Comparison of ENCODE assay signal across 28 cellular contexts in the genomic region with DNA sequence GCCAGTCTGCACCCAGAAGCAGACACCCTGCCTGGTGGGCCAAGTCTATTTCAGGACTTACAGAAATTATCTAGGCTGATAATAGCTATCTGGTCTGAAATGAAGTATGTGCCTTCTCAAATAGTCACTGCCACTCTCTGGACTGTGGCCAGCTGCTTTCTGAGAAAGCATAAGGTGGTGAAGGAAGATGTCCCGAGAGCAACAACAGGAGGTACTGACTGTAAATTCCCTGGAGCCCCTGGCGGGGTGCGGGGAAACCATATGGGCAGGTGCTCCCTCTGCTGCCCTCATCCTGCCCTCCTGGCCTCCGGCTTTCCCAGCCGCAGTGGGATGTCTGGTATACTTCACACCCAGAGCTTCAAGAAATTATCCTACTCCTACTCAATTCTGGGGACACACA.
DNase-seq lines count a peak whose midpoint lies in the region; ATAC-seq and TF ChIP-seq lines count a peak whose summit lies in the region.
"Had no signal": no experiment of that assay in that cellular context is flagged by ENCODE, and none has a peak within 500 bp of the region (broad histone marks: within the 10 kb centered on the region; RNA-seq: fewer than 3 reads in every experiment).

No MANE protein-coding gene starts in this region.

- TF ChIP-seq CTCF in endodermal cell (conservative IDR thresholded peaks at IDR 0.05), result peak; percentile 41
- no peak for TF ChIP-seq CTCF in suprapubic skin (IDR thresholded peaks at IDR 0.05)

- no peak overlapping the region for H3K9ac ChIP-seq in endodermal cell (ENCODE audit: extremely low read depth, low read length, poor library complexity, severe bottlenecking)

- H3K36me3 ChIP-seq in endodermal cell (ENCODE audit: control insufficient read depth, insufficient read depth, low read length), result no peaks in the 10 kb centered on the region
- H3K36me3 ChIP-seq in suprapubic skin, result peaks cover 7% of the 10 kb centered on the region
- H3K36me3 ChIP-seq: left lung, neutrophil, right lobe of liver had no signal

- no peak for TF ChIP-seq EP300 in suprapubic skin (IDR thresholded peaks at IDR 0.05)

- H3K4me1 ChIP-seq in endodermal cell (ENCODE audit: control insufficient read depth, insufficient read depth, low read length) (peaks cover 3% of the 10 kb centered on the region), suprapubic skin (peaks cover 77% of the 10 kb centered on the region)

- H3K9me3 Mint-ChIP-seq in endodermal cell, result no peaks in the 10 kb centered on the region

- no peak overlapping the region for H3K4me3 Mint-ChIP-seq in endodermal cell
- H3K4me3 Mint-ChIP-seq: activated CD8-positive, alpha-beta memory T cell treated with anti-CD3 and anti-CD28 coated beads, Interleukin-2, amount 10 ng/mL, durations not matched to agents 7 days and 5 days; B cell had no signal

- TF ChIP-seq POLR2A in suprapubic skin (IDR thresholded peaks at IDR 0.05), result no peak

- WGBS in endodermal cell (ENCODE audit: insufficient coverage in 1 of 2, insufficient read length in 1 of 2), 2 experiments, result 95 to 100% methylated on average over 1 to 5 of the region's 5 CpGs
- 75% methylated on average over 5 of the region's 5 CpGs for WGBS in suprapubic skin

- H3K9me3 ChIP-seq in endodermal cell (ENCODE audit: control insufficient read depth, low read length) (no peaks in the 10 kb centered on the region), suprapubic skin (no peaks in the 10 kb centered on the region)
- H3K9me3 ChIP-seq: left lung, mucosa of descending colon, neutrophil, right lobe of liver had no signal

- H3K4me1 Mint-ChIP-seq in endodermal cell, result peaks cover 7% of the 10 kb centered on the region

- no peak overlapping the region for H3K27ac Mint-ChIP-seq in endodermal cell
- H3K27ac Mint-ChIP-seq: activated CD8-positive, alpha-beta memory T cell treated with anti-CD3 and anti-CD28 coated beads, Interleukin-2, amount 10 ng/mL, durations not matched to agents 7 days and 5 days; activated T-helper 2 cell treated with anti-CD3 and anti-CD28 coated beads, Interferon-gamma antibody, Interleukin-2, Interleukin-4, amounts not matched to agents 10 μg/mL and 5 μg/mL and 100 μg/mL, durations not matched to agents 14 hours and 24 hours and 36 hours; B cell had no signal

- H3K27ac ChIP-seq in endodermal cell (ENCODE audit: low read depth, low read length), result no peak overlapping the region
- H3K27ac ChIP-seq in suprapubic skin, result peak overlapping the region; percentile 5
- H3K27ac ChIP-seq: 22Rv1, dorsolateral prefrontal cortex, neutrophil, right lobe of liver, SK-N-MC had no signal

- peak; percentile 1 for DNase-seq in NCI-H2171 treated with DMSO at 0.1 percent for 48 hours (lab: John Stamatoyannopoulos, UW)
- no peak for DNase-seq in NCI-H2171 (lab: John Stamatoyannopoulos, UW)
- no peak for DNase-seq in endodermal cell
- peak; percentile 18 for DNase-seq in myocyte (ENCODE audit: low read depth)
- no peak for DNase-seq in suprapubic skin (ENCODE audit: low spot score in 2 of 2)
- DNase-seq in SHP77 treated with DMSO at 0.1 percent for 48 hours (lab: John Stamatoyannopoulos, UW), result no peak
- DNase-seq in inferior parietal cortex (ENCODE audit: extremely low spot score), result no peak
- DNase-seq: activated CD4-positive, alpha-beta T cell treated with anti-CD3 and anti-CD28 coated beads for 1 hour; activated CD8-positive, alpha-beta memory T cell treated with anti-CD3 and anti-CD28 coated beads, Interleukin-2, amount 10 ng/mL, durations not matched to agents 7 days and 5 days; dorsolateral prefrontal cortex; erythroblast; GOT3; left lung; mucosa of descending colon; NCI-H1417; NCI-H774; PC-3; right lobe of liver; stimulated activated CD4-positive, alpha-beta T cell treated with anti-CD3 and anti-CD28 coated beads, Interleukin-1b, Interleukin-23, amount 100 ng/mL, for 48 hours; stimulated activated naive CD8-positive, alpha-beta T cell treated with anti-CD3 and anti-CD28 coated beads, Interleukin-15, Interleukin-2, amounts not matched to agents 100 U/mL and 50 U/mL, for 24 hours; T-helper 9 cell had no signal

- H3K27me3 ChIP-seq in endodermal cell (ENCODE audit: control insufficient read depth, insufficient read depth, low read length, poor library complexity, severe bottlenecking) (no peaks in the 10 kb centered on the region), suprapubic skin (no peaks in the 10 kb centered on the region)
- H3K27me3 ChIP-seq: dorsolateral prefrontal cortex, left lung, neutrophil, right lobe of liver had no signal

- ATAC-seq in GM21447 (IDR thresholded peaks at IDR 0.05; ENCODE audit: unreplicated experiment), result no peak
- ATAC-seq: activated CD8-positive, alpha-beta memory T cell treated with anti-CD3 and anti-CD28 coated beads, Interleukin-2, amount 10 ng/mL, durations not matched to agents 7 days and 5 days; HepG2; left lung; mucosa of descending colon; PC-3; stimulated activated naive CD8-positive, alpha-beta T cell treated with anti-CD3 and anti-CD28 coated beads, Interleukin-15, Interleukin-2, amounts not matched to agents 100 U/mL and 50 U/mL, for 24 hours had no signal

- H3K36me3 Mint-ChIP-seq in endodermal cell (ENCODE audit: low read depth), result peaks cover 9% of the 10 kb centered on the region

- H3K4me3 ChIP-seq in endodermal cell (ENCODE audit: low read length) (no peak overlapping the region), suprapubic skin (no peak overlapping the region)
- H3K4me3 ChIP-seq: dorsolateral prefrontal cortex, left lung, mucosa of descending colon, right lobe of liver, SK-N-MC had no signal

- no peaks in the 10 kb centered on the region for H3K27me3 Mint-ChIP-seq in endodermal cell (ENCODE audit: insufficient read depth)

Comparison
In these comparisons a context has a peak if more than half of its experiments do, and no peak if none do; other contexts are left out.
1. DNase-seq: peak in NCI-H2171 treated with DMSO at 0.1 percent for 48 hours (single experiment) and myocyte (single experiment); none in NCI-H2171 (single experiment), endodermal cell (single experiment), suprapubic skin (0 of 2), SHP77 treated with DMSO at 0.1 percent for 48 hours (single experiment) and inferior parietal cortex (single experiment).